27 cellular contexts compared by ENCODE assay signal in the genomic region with DNA sequence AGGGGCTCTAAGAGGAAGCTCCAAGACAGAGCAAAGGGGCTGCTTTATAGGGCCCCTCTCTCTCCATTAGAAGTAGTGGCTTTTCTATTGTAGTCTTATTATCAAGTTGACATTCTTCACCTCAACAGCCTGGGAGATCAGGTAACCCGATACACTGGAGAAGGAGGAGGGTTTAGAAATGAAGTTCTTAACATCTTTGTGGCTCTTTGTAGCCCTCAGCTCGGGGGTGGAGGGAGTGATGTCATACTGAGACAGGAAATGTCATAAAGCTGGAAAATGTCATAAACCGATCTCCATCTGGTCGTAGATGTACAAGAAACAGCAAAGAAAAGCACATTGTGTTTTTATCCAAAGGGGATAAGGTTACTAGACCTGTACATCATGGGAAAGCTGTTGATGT. TPM values are rescaled to one million over a fixed set of nuclear protein-coding genes. Genes with fewer than 3 reads are reported as not detected.
"Had no signal": no experiment of that assay in that cellular context is flagged by ENCODE, and none has a peak within 500 bp of the region (broad histone marks: within the 10 kb centered on the region; RNA-seq: fewer than 3 reads in every experiment).

No MANE protein-coding gene starts in this region.

- H3K27ac ChIP-seq: pancreas, prostate gland, sigmoid colon, upper lobe of left lung had no signal

- H3K27ac Mint-ChIP-seq: activated CD8-positive, alpha-beta T cell treated with anti-CD3 and anti-CD28 coated beads for 36 hours; activated naive CD4-positive, alpha-beta T cell treated with anti-CD3 and anti-CD28 coated beads, Interleukin-2, amount 50 U/mL, for 24 hours; activated naive CD8-positive, alpha-beta T cell treated with anti-CD3 and anti-CD28 coated beads, Interleukin-2, amount 50 U/mL, for 24 hours; activated T-helper 17 cell treated with anti-CD3 and anti-CD28 coated beads, Interleukin-2, amount 50 U/mL, for 72 hours; dendritic cell treated with granulocyte-macrophage colony-stimulating factor and Interleukin-4, amounts not matched to agents 40 ng/mL and 50 ng/mL, for 4 days; naive B cell; stimulated activated effector memory CD8-positive, alpha-beta T cell treated with anti-CD3 and anti-CD28 coated beads, Interleukin-12 subunit alpha, Interleukin-12 subunit beta, amount 100 ng/mL, for 72 hours; stimulated activated naive CD8-positive, alpha-beta T cell treated with anti-CD3 and anti-CD28 coated beads, Interleukin-15, Interleukin-2, amounts not matched to agents 100 ng/mL and 50 ng/mL, for 24 hours had no signal

- H3K27me3 Mint-ChIP-seq: dendritic cell treated with granulocyte-macrophage colony-stimulating factor and Interleukin-4, amounts not matched to agents 40 ng/mL and 50 ng/mL, for 4 days had no signal

- H3K4me1 ChIP-seq: pancreas, prostate gland, sigmoid colon, upper lobe of left lung had no signal

- H3K9me3 ChIP-seq: pancreas, prostate gland, sigmoid colon, upper lobe of left lung had no signal

- DNase-seq: activated CD4-positive, alpha-beta T cell treated with anti-CD3 and anti-CD28 coated beads, Interleukin-2, amount 50 U/mL, for 1 hour; activated CD8-positive, alpha-beta T cell treated with anti-CD3 and anti-CD28 coated beads for 36 hours; activated naive CD8-positive, alpha-beta T cell treated with anti-CD3 and anti-CD28 coated beads, Interleukin-2, amount 50 U/mL, for 24 hours; activated T-cell treated with anti-CD3 and anti-CD28 coated beads, Interleukin-2, amount 50 U/mL, for 4 hours; amygdala; caudate nucleus; endodermal cell; foreskin fibroblast; head of caudate nucleus; hypothalamus; left ventricle myocardium superior; naive B cell; nephron progenitor cell; pancreas; retina; sigmoid colon; small intestine; stimulated activated CD4-positive, alpha-beta T cell treated with anti-CD3 and anti-CD28 coated beads, Interleukin-4, amount 100 ng/mL, for 24 hours; T-helper 2 cell; upper lobe of left lung had no signal

- H3K27me3 ChIP-seq: pancreas, sigmoid colon, upper lobe of left lung had no signal

- H3K4me3 ChIP-seq: pancreas, prostate gland, sigmoid colon, upper lobe of left lung had no signal

- H3K9me3 Mint-ChIP-seq: activated naive CD4-positive, alpha-beta T cell treated with anti-CD3 and anti-CD28 coated beads, Interleukin-2, amount 50 U/mL, for 24 hours; activated naive CD8-positive, alpha-beta T cell treated with anti-CD3 and anti-CD28 coated beads, Interleukin-2, amount 50 U/mL, for 24 hours; activated T-cell treated with anti-CD3 and anti-CD28 coated beads, Interleukin-2, amount 50 U/mL, for 4 hours; activated T-helper 17 cell treated with anti-CD3 and anti-CD28 coated beads, Interleukin-2, amount 50 U/mL, for 72 hours; dendritic cell treated with granulocyte-macrophage colony-stimulating factor and Interleukin-4, amounts not matched to agents 40 ng/mL and 50 ng/mL, for 4 days; stimulated activated effector memory CD8-positive, alpha-beta T cell treated with anti-CD3 and anti-CD28 coated beads, Interleukin-12 subunit alpha, Interleukin-12 subunit beta, amount 100 ng/mL, for 72 hours; stimulated activated naive CD8-positive, alpha-beta T cell treated with anti-CD3 and anti-CD28 coated beads, Interleukin-15, Interleukin-2, amounts not matched to agents 100 ng/mL and 50 ng/mL, for 24 hours had no signal

- H3K36me3 ChIP-seq: pancreas, prostate gland, sigmoid colon, upper lobe of left lung had no signal

- H3K4me1 Mint-ChIP-seq: activated naive CD4-positive, alpha-beta T cell treated with anti-CD3 and anti-CD28 coated beads, Interleukin-2, amount 50 U/mL, for 24 hours; activated naive CD8-positive, alpha-beta T cell treated with anti-CD3 and anti-CD28 coated beads, Interleukin-2, amount 50 U/mL, for 24 hours; activated T-helper 17 cell treated with anti-CD3 and anti-CD28 coated beads, Interleukin-2, amount 50 U/mL, for 72 hours; naive B cell; stimulated activated effector memory CD8-positive, alpha-beta T cell treated with anti-CD3 and anti-CD28 coated beads, Interleukin-12 subunit alpha, Interleukin-12 subunit beta, amount 100 ng/mL, for 72 hours had no signal

- H3K4me3 Mint-ChIP-seq: activated CD8-positive, alpha-beta T cell treated with anti-CD3 and anti-CD28 coated beads for 36 hours; activated naive CD4-positive, alpha-beta T cell treated with anti-CD3 and anti-CD28 coated beads, Interleukin-2, amount 50 U/mL, for 24 hours; activated naive CD8-positive, alpha-beta T cell treated with anti-CD3 and anti-CD28 coated beads, Interleukin-2, amount 50 U/mL, for 24 hours; activated T-cell treated with anti-CD3 and anti-CD28 coated beads, Interleukin-2, amount 50 U/mL, for 4 hours; activated T-helper 17 cell treated with anti-CD3 and anti-CD28 coated beads, Interleukin-2, amount 50 U/mL, for 72 hours; dendritic cell treated with granulocyte-macrophage colony-stimulating factor and Interleukin-4, amounts not matched to agents 40 ng/mL and 50 ng/mL, for 4 days; endodermal cell; naive B cell; nephron progenitor cell; stimulated activated effector memory CD8-positive, alpha-beta T cell treated with anti-CD3 and anti-CD28 coated beads, Interleukin-12 subunit alpha, Interleukin-12 subunit beta, amount 100 ng/mL, for 72 hours; stimulated activated naive CD8-positive, alpha-beta T cell treated with anti-CD3 and anti-CD28 coated beads, Interleukin-15, Interleukin-2, amounts not matched to agents 100 ng/mL and 50 ng/mL, for 24 hours had no signal

- H3K36me3 Mint-ChIP-seq: activated naive CD4-positive, alpha-beta T cell treated with anti-CD3 and anti-CD28 coated beads, Interleukin-2, amount 50 U/mL, for 24 hours; stimulated activated effector memory CD8-positive, alpha-beta T cell treated with anti-CD3 and anti-CD28 coated beads, Interleukin-12 subunit alpha, Interleukin-12 subunit beta, amount 100 ng/mL, for 72 hours had no signal

- ATAC-seq: activated CD8-positive, alpha-beta T cell treated with anti-CD3 and anti-CD28 coated beads for 36 hours; activated naive CD8-positive, alpha-beta T cell treated with anti-CD3 and anti-CD28 coated beads, Interleukin-2, amount 50 U/mL, for 24 hours; activated T-cell treated with anti-CD3 and anti-CD28 coated beads, Interleukin-2, amount 50 U/mL, for 4 hours; activated T-helper 17 cell treated with anti-CD3 and anti-CD28 coated beads, Interleukin-2, amount 50 U/mL, for 72 hours; esophagus mucosa; pancreas; stimulated activated effector memory CD8-positive, alpha-beta T cell treated with anti-CD3 and anti-CD28 coated beads, Interleukin-12 subunit alpha, Interleukin-12 subunit beta, amount 100 ng/mL, for 72 hours had no signal

RNA-seq across cellular contexts. Expression of gene PDZD2, which starts 17.9 kb away (rescaled TPM):
- total RNA-seq: activated CD8-positive, alpha-beta T cell treated with anti-CD3 and anti-CD28 coated beads for 36 hours had no signal
